In genomic region chr7:137981668-137982067, GRCh38 we compare ENCODE assay signal across 1 cellular context.
TF ChIP-seq lines count a peak whose summit lies in the region.

No MANE protein-coding gene starts in this region.

TF ChIP-seq in GM12878, 131 proteins besides CTCF, POLR2A, EP300 and RAD21 (continues in another document):
- TF ChIP-seq TAF1 (IDR thresholded peaks at IDR 0.05; ENCODE audit: borderline replicate concordance, low read depth, low read length) (no peak), ZNF24 (IDR thresholded peaks at IDR 0.05) (peak; percentile 86), CBX3 (IDR thresholded peaks at IDR 0.05; ENCODE audit: borderline replicate concordance, low read depth) (no peak), IRF3 (IDR thresholded peaks at IDR 0.05) (no peak), NFIC (IDR thresholded peaks at IDR 0.05; ENCODE audit: low read depth, low read length) (no peak), FOXK2 (IDR thresholded peaks at IDR 0.05) (peak; percentile 60; the same call in 1 of the 2 replicates), ESRRA (IDR thresholded peaks at IDR 0.05; ENCODE audit: low read length) (0 out of 2 replicates have a peak, but pooled peaks have one; percentile 20), IKZF2 (IDR thresholded peaks at IDR 0.05) (peak; percentile 84 to 87), NR2C1 (IDR thresholded peaks at IDR 0.05) (no peak), GABPA (IDR thresholded peaks at IDR 0.05; ENCODE audit: low read depth) (no peak), USF1 (IDR thresholded peaks at IDR 0.05; ENCODE audit: borderline replicate concordance, extremely low read length, insufficient read depth, low read depth, low read length) (no peak), ZNF622 (IDR thresholded peaks at IDR 0.05) (no peak), RELA (IDR thresholded peaks at IDR 0.05; ENCODE audit: borderline replicate concordance, partially characterized antibody) (no peak), POLR2AphosphoS5 (IDR thresholded peaks at IDR 0.05; ENCODE audit: low read length) (no peak; the same call in 1 of the 2 replicates), TBL1XR1 (IDR thresholded peaks at IDR 0.05; ENCODE audit: low read depth, low read length) (peak; percentile 100), ZNF274 (IDR thresholded peaks at IDR 0.05; ENCODE audit: insufficient read depth, insufficient read length) (no peak), BHLHE40 (IDR thresholded peaks at IDR 0.05; ENCODE audit: borderline replicate concordance in 1 of 2, low read depth in 2 of 2, low read length in 1 of 2) (peak; percentile 67 to 81), SIN3A (IDR thresholded peaks at IDR 0.05; ENCODE audit: low read depth, low read length) (no peak), NKRF (conservative IDR thresholded peaks at IDR 0.05) (no peak), POLR2AphosphoS2 (IDR thresholded peaks at IDR 0.05; ENCODE audit: low read depth, low read length) (no peak), SUZ12 (IDR thresholded peaks at IDR 0.05; ENCODE audit: unreplicated experiment) (no peak), CEBPB (IDR thresholded peaks at IDR 0.05; ENCODE audit: borderline replicate concordance in 1 of 2, low read depth in 2 of 2, low read length in 2 of 2) (no peak), E2F8 (IDR thresholded peaks at IDR 0.05; ENCODE audit: low read depth, partially characterized antibody) (no peak), MTA3 (IDR thresholded peaks at IDR 0.05; ENCODE audit: borderline replicate concordance, low read length) (no peak), NR2F1 (conservative IDR thresholded peaks at IDR 0.05) (peak; percentile 53), BRCA1 (IDR thresholded peaks at IDR 0.05; ENCODE audit: low read depth, low read length) (no peak), NFYA (IDR thresholded peaks at IDR 0.05; ENCODE audit: borderline replicate concordance, low read depth, low read length) (no peak), PKNOX1 (IDR thresholded peaks at IDR 0.05) (no peak), ZZZ3 (IDR thresholded peaks at IDR 0.05; ENCODE audit: control insufficient read depth, insufficient read length, low read depth) (no peak), FOS (IDR thresholded peaks at IDR 0.05; ENCODE audit: borderline replicate concordance, extremely low read depth, insufficient read length) (no peak), ZSCAN29 (IDR thresholded peaks at IDR 0.05) (peak; percentile 82), RELB (IDR thresholded peaks at IDR 0.05; ENCODE audit: low read depth) (peak; percentile 54), LARP7 (IDR thresholded peaks at IDR 0.05) (0 out of 2 replicates have a peak, but pooled peaks have one; percentile 31), HCFC1 (IDR thresholded peaks at IDR 0.05; ENCODE audit: low read length) (no peak), SMAD5 (IDR thresholded peaks at IDR 0.05; ENCODE audit: low read depth) (no peak; the same call in 1 of the 2 replicates), ZBTB40 (IDR thresholded peaks at IDR 0.05; ENCODE audit: borderline replicate concordance) (no peak), SKIL (IDR thresholded peaks at IDR 0.05; ENCODE audit: low read depth, poor library complexity, severe bottlenecking) (peak; percentile 94), NFXL1 (IDR thresholded peaks at IDR 0.05; ENCODE audit: borderline replicate concordance) (no peak), KDM1A (IDR thresholded peaks at IDR 0.05; ENCODE audit: borderline replicate concordance) (no peak), RB1 (IDR thresholded peaks at IDR 0.05; ENCODE audit: borderline replicate concordance) (no peak), HSF1 (IDR thresholded peaks at IDR 0.05; ENCODE audit: low read depth, low read length) (no peak), PBX3 (IDR thresholded peaks at IDR 0.05; ENCODE audit: insufficient replicate concordance, low read depth, low read length) (no peak), POU2F2 (IDR thresholded peaks at IDR 0.05; ENCODE audit: borderline replicate concordance, low read depth, low read length) (peak; percentile 68; the same call in 2 of the 3 replicates), TARDBP (IDR thresholded peaks at IDR 0.05; ENCODE audit: borderline replicate concordance) (no peak)
